ENCODE assay signal across 26 cellular contexts in the genomic region with DNA sequence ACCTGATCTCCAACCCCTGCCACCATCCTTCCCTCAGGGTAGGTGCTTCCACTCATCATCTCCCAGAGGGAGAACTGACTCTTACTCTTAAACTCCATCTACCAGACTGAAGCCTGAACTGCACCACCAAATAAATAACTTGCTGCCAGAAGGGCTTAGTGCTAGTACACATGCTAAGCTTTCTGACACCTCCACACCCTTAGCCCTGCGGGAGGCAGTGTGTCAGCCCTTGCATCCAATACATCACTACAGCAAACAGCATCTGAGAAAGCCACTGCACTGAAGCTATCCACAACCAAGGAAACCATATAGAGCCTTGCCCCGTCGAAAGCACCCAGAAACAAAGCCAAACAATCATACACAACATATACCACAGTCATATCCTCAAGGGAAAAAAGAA.
"Had no signal": no experiment of that assay in that cellular context is flagged by ENCODE, and none has a peak within 500 bp of the region (broad histone marks: within the 10 kb centered on the region; RNA-seq: fewer than 3 reads in every experiment).

No MANE protein-coding gene starts in this region.

- H3K4me3 Mint-ChIP-seq: activated B cell treated with CpG ODN at 0.5 μM for 24 hours; activated CD4-positive, alpha-beta T cell treated with anti-CD3 and anti-CD28 coated beads, Interleukin-2, amount 10 ng/mL, durations not matched to agents 24 days and 14 days; activated T-helper 17 cell treated with anti-CD3 and anti-CD28 coated beads, Interleukin-2, amount 50 U/mL, for 72 hours; brain; central memory CD8-positive, alpha-beta T cell had no signal

- H3K9me3 ChIP-seq: SJSA1 had no signal

- FAIRE-seq: astrocyte, K562, RCC 7860 had no signal

- H3K27me3 Mint-ChIP-seq: activated B cell treated with CpG ODN at 0.5 μM for 24 hours; activated CD4-positive, alpha-beta T cell treated with anti-CD3 and anti-CD28 coated beads, Interleukin-2, amount 10 ng/mL, durations not matched to agents 24 days and 14 days; activated T-helper 17 cell treated with anti-CD3 and anti-CD28 coated beads, Interleukin-2, amount 50 U/mL, for 72 hours; brain; central memory CD8-positive, alpha-beta T cell had no signal

- H3K27me3 ChIP-seq: SJSA1 had no signal

- H3K9me3 Mint-ChIP-seq: activated B cell treated with CpG ODN at 0.5 μM for 24 hours; activated CD4-positive, alpha-beta T cell treated with anti-CD3 and anti-CD28 coated beads, Interleukin-2, amount 10 ng/mL, durations not matched to agents 24 days and 14 days; activated T-helper 17 cell treated with anti-CD3 and anti-CD28 coated beads, Interleukin-2, amount 50 U/mL, for 72 hours; central memory CD8-positive, alpha-beta T cell had no signal

- H3K4me3 ChIP-seq: K562, SJSA1 had no signal

- H3K4me1 ChIP-seq: SJSA1 had no signal

- DNase-seq: activated B cell treated with CpG ODN at 0.5 μM for 24 hours; activated CD4-positive, alpha-beta T cell treated with anti-CD3 and anti-CD28 coated beads for 1 hour; activated CD4-positive, alpha-beta T cell treated with anti-CD3 and anti-CD28 coated beads, Interleukin-2, amount 10 ng/mL, durations not matched to agents 24 days and 14 days; activated CD4-positive, alpha-beta T cell treated with anti-CD3 and anti-CD28 coated beads, Interleukin-2, amount 50 U/mL, for 48 hours; activated gamma-delta T cell; activated naive CD4-positive, alpha-beta T cell treated with anti-CD3 and anti-CD28 coated beads, Interleukin-2, amount 50 U/mL, for 16 hours; activated T-cell treated with anti-CD3 and anti-CD28 coated beads for 4 hours; activated T-cell treated with anti-CD3 and anti-CD28 coated beads, Interleukin-2, amount 50 U/mL, for 48 hours; amygdala; Karpas-422; MM.1S; NCI-H1105 treated with DMSO at 0.1 percent for 48 hours; NCI-H1436 treated with DMSO at 0.1 percent for 48 hours; NCI-H187; NCI-H2081; NCI-H446; PC-3; SHP77; SW 1271 had no signal

- H3K27ac ChIP-seq: SJSA1 had no signal

- H3K36me3 ChIP-seq: SJSA1 had no signal

- H3K27ac Mint-ChIP-seq: activated B cell treated with CpG ODN at 0.5 μM for 24 hours; activated CD4-positive, alpha-beta T cell treated with anti-CD3 and anti-CD28 coated beads, Interleukin-2, amount 10 ng/mL, durations not matched to agents 24 days and 14 days; activated T-helper 17 cell treated with anti-CD3 and anti-CD28 coated beads, Interleukin-2, amount 50 U/mL, for 72 hours had no signal

- H3K4me1 Mint-ChIP-seq: activated B cell treated with CpG ODN at 0.5 μM for 24 hours; activated T-helper 17 cell treated with anti-CD3 and anti-CD28 coated beads, Interleukin-2, amount 50 U/mL, for 72 hours; brain had no signal
